Comparison of ENCODE assay signal across 10 cellular contexts in the genomic region with DNA sequence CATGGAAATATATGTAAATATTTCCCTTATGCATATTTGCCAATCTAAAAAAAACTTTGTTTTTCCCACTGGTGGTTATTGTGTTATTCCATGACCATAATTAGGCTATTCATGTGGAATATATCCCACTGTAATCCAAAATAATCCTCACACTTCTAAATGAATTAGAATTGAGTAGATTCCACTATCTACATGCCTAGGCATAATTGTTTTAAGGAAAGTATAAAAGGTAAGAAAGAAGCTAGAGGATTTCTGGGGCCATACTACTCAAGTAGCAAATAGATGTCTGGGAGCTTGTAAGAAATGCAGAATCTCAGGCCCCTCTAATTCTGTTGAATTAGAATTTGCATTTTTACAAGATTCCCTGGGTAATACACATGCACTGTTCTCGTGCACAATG.
"Had no signal": no experiment of that assay in that cellular context is flagged by ENCODE, and none has a peak within 500 bp of the region (broad histone marks: within the 10 kb centered on the region; RNA-seq: fewer than 3 reads in every experiment).

No MANE protein-coding gene starts in this region.

- H3K27ac ChIP-seq: GM23248 had no signal

- ATAC-seq: GM23338, HCT116 had no signal

- DNase-seq: GOT3, H7, H9, HCEC 1CT, HFFc6 had no signal

- H3K4me3 ChIP-seq: GM23248, GM23338 had no signal

- FAIRE-seq: H1, H54 had no signal
